ENCODE assay signal across 20 cellular contexts in the genomic region with DNA sequence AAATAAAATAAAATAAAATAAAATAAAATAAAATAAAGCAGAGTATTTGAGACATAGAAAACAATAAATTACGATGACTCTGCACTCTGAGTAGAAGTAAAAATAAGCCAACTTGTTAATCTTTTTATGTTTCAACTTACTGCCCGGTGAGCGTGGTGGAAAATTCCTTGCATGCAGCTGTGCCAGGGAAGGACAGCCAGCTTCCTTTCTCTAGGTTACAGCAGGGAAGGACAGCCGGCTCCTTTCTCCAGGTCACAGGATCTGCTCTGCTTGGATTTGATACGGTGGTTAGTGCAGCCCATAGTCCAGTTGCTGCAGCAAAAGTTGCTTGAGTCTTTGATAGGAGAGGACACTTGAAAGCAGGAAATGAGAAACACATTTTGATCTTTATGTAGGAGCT. TPM values are rescaled to one million over a fixed set of nuclear protein-coding genes. Genes with fewer than 3 reads are reported as not detected.
"Had no signal": no experiment of that assay in that cellular context is flagged by ENCODE, and none has a peak within 500 bp of the region (broad histone marks: within the 10 kb centered on the region; RNA-seq: fewer than 3 reads in every experiment).

No MANE protein-coding gene starts in this region.

RNA-seq across cellular contexts. Expression of a gene that starts 13.8 kb away (rescaled TPM):
- total RNA-seq: activated naive CD4-positive, alpha-beta T cell treated with anti-CD3 and anti-CD28 coated beads for 36 hours; activated naive CD4-positive, alpha-beta T cell treated with anti-CD3 and anti-CD28 coated beads, Interleukin-2, amount 50 U/mL, for 72 hours; activated naive CD8-positive, alpha-beta T cell treated with anti-CD3 and anti-CD28 coated beads for 36 hours; activated naive CD8-positive, alpha-beta T cell treated with anti-CD3 and anti-CD28 coated beads, Interleukin-2, amount 10 ng/mL, durations not matched to agents 7 days and 5 days; activated T-cell treated with anti-CD3 and anti-CD28 coated beads, Interleukin-2, amount 50 U/mL, for 4 hours; activated T-cell treated with anti-CD3 and anti-CD28 coated beads, Interleukin-2, amount 50 U/mL, for 72 hours; activated T-helper 1 cell treated with anti-CD3 and anti-CD28 coated beads, Interleukin-12 subunit alpha, Interleukin-12 subunit beta, Interleukin-2, Interleukin-4 antibody, amounts not matched to agents 30 ng/mL and 10 ng/mL and 1 ng/mL, durations not matched to agents 14 hours and 24 hours and 36 hours; activated T-helper 17 cell treated with anti-CD3 and anti-CD28 coated beads, Interleukin-2, amount 50 U/mL, for 72 hours; activated T-helper 2 cell treated with anti-CD3 and anti-CD28 coated beads, Interferon-gamma antibody, Interleukin-2, Interleukin-4, amounts not matched to agents 10 μg/mL and 5 μg/mL and 100 μg/mL, durations not matched to agents 14 hours and 24 hours and 36 hours; adrenal gland; aorta; ascending aorta; astrocyte; body of pancreas; breast epithelium; cardiac muscle cell; cardiac septum; cerebellum; chondrocyte had no signal
- polyA plus RNA-seq: adipose tissue, adrenal gland, aorta, cardiac muscle cell had no signal
